ENCODE assay signal across 8 cellular contexts in the genomic region with DNA sequence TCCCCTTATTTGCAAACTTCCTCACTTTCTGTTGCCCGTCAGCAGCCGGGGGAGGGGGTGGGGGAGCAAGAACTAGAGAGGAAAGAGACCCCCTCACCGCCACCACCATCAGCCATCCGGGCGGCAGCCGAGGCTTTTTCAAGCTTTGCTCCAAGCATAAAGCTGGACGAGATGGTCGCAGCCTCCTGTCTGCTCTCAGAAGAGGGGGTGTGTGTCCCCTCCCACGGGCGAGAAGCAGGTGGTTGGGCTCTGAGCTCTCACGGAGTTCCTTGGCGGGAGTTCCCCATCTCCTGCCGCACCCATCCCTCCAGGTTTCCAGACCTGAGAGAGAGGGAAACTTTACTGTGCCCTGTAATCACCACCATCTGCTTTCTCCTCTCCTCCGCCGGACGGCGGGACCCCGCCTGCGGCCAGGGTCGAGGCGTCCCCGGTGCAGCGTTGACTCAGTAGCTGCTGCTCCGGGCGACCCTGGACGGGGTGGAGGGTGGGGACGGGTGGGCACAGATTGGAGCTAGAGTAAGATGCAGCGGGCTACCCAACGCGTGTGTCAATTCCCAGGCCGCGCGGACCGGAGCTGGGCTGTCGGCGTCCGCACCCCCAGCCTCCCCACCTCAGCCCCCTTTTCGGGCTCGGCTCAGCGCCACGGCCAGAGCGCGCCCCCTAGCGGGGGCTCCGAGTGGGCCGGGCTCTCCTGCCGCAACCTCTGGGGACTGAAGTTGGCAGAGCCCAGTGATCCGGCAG. TPM values are rescaled to one million over a fixed set of nuclear protein-coding genes. Genes with fewer than 3 reads are reported as not detected.
DNase-seq lines count a peak whose midpoint lies in the region; ATAC-seq and TF ChIP-seq lines count a peak whose summit lies in the region.

No MANE protein-coding gene starts in this region.

- peak; percentile 56 for DNase-seq in BE2C
- DNase-seq in Karpas-422 = peak; percentile 66
- no peak for DNase-seq in left colon
- DNase-seq in type B pancreatic cell (ENCODE audit: extremely low spot score, unreplicated experiment) = no peak
- DNase-seq in effector CD4-positive, alpha-beta T cell = no peak
- no peak for DNase-seq in NCI-H2029 treated with DMSO at 0.1 percent for 48 hours (lab: John Stamatoyannopoulos, UW)

- no peaks in the 10 kb centered on the region; the same call in 1 of the 2 replicates for H3K9me3 ChIP-seq in BE2C
- H3K9me3 ChIP-seq in Karpas-422 (ENCODE audit: low read length) = no peaks in the 10 kb centered on the region

- peak; percentile 71 for TF ChIP-seq CTCF in BE2C (IDR thresholded peaks at IDR 0.05; ENCODE audit: low read depth, low read length)
- TF ChIP-seq CTCF in type B pancreatic cell (conservative IDR thresholded peaks at IDR 0.05) = peak; percentile 98

- ATAC-seq in GM19025 (IDR thresholded peaks at IDR 0.05; ENCODE audit: low read depth, unreplicated experiment) (peak; percentile 56), left colon (peak; percentile 71)
- ATAC-seq in activated T-helper 17 cell treated with anti-CD3 and anti-CD28 coated beads, Interleukin-2, amount 50 U/mL, for 72 hours (replicated peaks) = peak; percentile 54

- H3K4me3 ChIP-seq in BE2C (ENCODE audit: low read depth, low read length) (peak overlapping the region; percentile 41), Karpas-422 (ENCODE audit: low read length) (no peak overlapping the region)

- no peaks in the 10 kb centered on the region for H3K36me3 Mint-ChIP-seq in activated T-helper 17 cell treated with anti-CD3 and anti-CD28 coated beads, Interleukin-2, amount 50 U/mL, for 72 hours (ENCODE audit: low read depth)
- H3K36me3 Mint-ChIP-seq in type B pancreatic cell = no peaks in the 10 kb centered on the region

- no peaks in the 10 kb centered on the region for H3K9me3 Mint-ChIP-seq in activated T-helper 17 cell treated with anti-CD3 and anti-CD28 coated beads, Interleukin-2, amount 50 U/mL, for 72 hours
- no peaks in the 10 kb centered on the region for H3K9me3 Mint-ChIP-seq in type B pancreatic cell

- H3K27me3 ChIP-seq in BE2C (peaks cover 93% of the 10 kb centered on the region), Karpas-422 (ENCODE audit: low read length) (no peaks in the 10 kb centered on the region)

- no peak overlapping the region for H2AFZ ChIP-seq in Karpas-422 (ENCODE audit: low read length)

- no peaks in the 10 kb centered on the region for H3K79me2 ChIP-seq in Karpas-422 (ENCODE audit: low read length)

- H3K27me3 Mint-ChIP-seq in activated T-helper 17 cell treated with anti-CD3 and anti-CD28 coated beads, Interleukin-2, amount 50 U/mL, for 72 hours = peaks cover 43% of the 10 kb centered on the region
- H3K27me3 Mint-ChIP-seq in type B pancreatic cell = peaks cover 95% of the 10 kb centered on the region

- no peaks in the 10 kb centered on the region for H4K20me1 ChIP-seq in Karpas-422 (ENCODE audit: insufficient read depth, low read depth, low read length)

- no peak overlapping the region for H3K27ac Mint-ChIP-seq in activated T-helper 17 cell treated with anti-CD3 and anti-CD28 coated beads, Interleukin-2, amount 50 U/mL, for 72 hours
- no peak overlapping the region for H3K27ac Mint-ChIP-seq in type B pancreatic cell

- H3K4me1 Mint-ChIP-seq in activated T-helper 17 cell treated with anti-CD3 and anti-CD28 coated beads, Interleukin-2, amount 50 U/mL, for 72 hours = peaks cover 8% of the 10 kb centered on the region
- peaks cover 33% of the 10 kb centered on the region for H3K4me1 Mint-ChIP-seq in type B pancreatic cell (ENCODE audit: unreplicated experiment)

- no peak overlapping the region for H3K27ac ChIP-seq in Karpas-422 (ENCODE audit: low read length)

- intact Hi-C loops in left colon (cut with DNase I, micrococcal nuclease) = no loop called here

- no peaks in the 10 kb centered on the region for H3K9me2 ChIP-seq in Karpas-422 (replicated peaks; ENCODE audit: insufficient read depth, low read length)

- no peak overlapping the region for H3K9ac ChIP-seq in Karpas-422 (ENCODE audit: low read length)

- H3K36me3 ChIP-seq in BE2C (no peaks in the 10 kb centered on the region), Karpas-422 (ENCODE audit: insufficient read depth, low read length) (no peaks in the 10 kb centered on the region)

- H3K4me1 ChIP-seq in BE2C = no peaks in the 10 kb centered on the region
- H3K4me1 ChIP-seq in Karpas-422 (ENCODE audit: low read length) = no peaks in the 10 kb centered on the region

- peak overlapping the region; percentile 45 for H3K4me3 Mint-ChIP-seq in activated T-helper 17 cell treated with anti-CD3 and anti-CD28 coated beads, Interleukin-2, amount 50 U/mL, for 72 hours
- peak overlapping the region; percentile 78 for H3K4me3 Mint-ChIP-seq in type B pancreatic cell

- peak overlapping the region; percentile 16 for H3K4me2 ChIP-seq in Karpas-422 (ENCODE audit: low read depth, low read length, poor library complexity, severe bottlenecking)

RNA-seq across cellular contexts. Expression of gene ARX, which starts 4.8 kb away (rescaled TPM):
- polyA plus RNA-seq in BE2C (2012; ENCODE audit: insufficient read depth, insufficient read length, low read depth) = not detected
- not detected in 2 replicates for total RNA-seq in Karpas-422 (2014; rRNA removed; shearing (Covaris generic); ENCODE audit: low replicate concordance)
- not detected for total RNA-seq in activated T-helper 17 cell treated with anti-CD3 and anti-CD28 coated beads, Interleukin-2, amount 50 U/mL, for 72 hours
- total RNA-seq in left colon (1 to 10 TPM in 1 of 2 donors, under 1 TPM in 1; 0.34 to 1.1 TPM), type B pancreatic cell (ENCODE audit: low replicate concordance) (12.1 and 12.4 TPM in 2 replicates)

Comparison
In these comparisons a context has a peak if more than half of its experiments do, and no peak if none do; other contexts are left out.
1. DNase-seq: peak in BE2C (single experiment) and Karpas-422 (single experiment); none in left colon (0 of 2), type B pancreatic cell (single experiment), effector CD4-positive, alpha-beta T cell (single experiment) and NCI-H2029 treated with DMSO at 0.1 percent for 48 hours (single experiment).
2. Peak in every context shown above with its lines, with median percentiles within 50 percentile points of each other: ATAC-seq.